ENCODE assay signal across 18 cellular contexts in the genomic region with DNA sequence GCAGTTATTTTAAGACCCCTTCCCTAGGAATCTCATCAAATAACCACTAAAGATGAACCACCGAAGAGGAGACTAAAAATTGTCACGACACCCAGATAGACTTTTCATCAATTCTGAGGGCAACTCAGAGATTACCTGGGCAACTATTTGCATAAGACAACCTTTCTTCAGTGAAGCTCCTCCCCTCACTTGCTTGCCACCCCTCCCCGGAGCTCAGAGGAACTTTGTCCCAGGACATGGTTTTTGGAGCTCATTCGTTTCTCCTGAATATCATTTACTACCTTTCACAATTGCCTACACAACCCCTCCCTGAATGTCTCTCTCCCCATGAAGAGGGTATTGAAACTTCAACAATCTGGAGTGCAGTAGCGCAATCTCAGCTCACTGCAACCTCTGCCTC. TPM values are rescaled to one million over a fixed set of nuclear protein-coding genes. Genes with fewer than 3 reads are reported as not detected.
DNase-seq lines count a peak whose midpoint lies in the region; ATAC-seq, FAIRE-seq and TF ChIP-seq lines count a peak whose summit lies in the region.
"Had no signal": no experiment of that assay in that cellular context is flagged by ENCODE, and none has a peak within 500 bp of the region (broad histone marks: within the 10 kb centered on the region; RNA-seq: fewer than 3 reads in every experiment).

No MANE protein-coding gene starts in this region.

- FAIRE-seq in small intestine (lab: Jason Lieb, UNC): no peak
- FAIRE-seq: A204.1, D721Med, G401.6, GM12891, HTR-8/SVneo had no signal

- DNase-seq in H7 (peak; percentile 60), endodermal cell (peak; percentile 56), left colon (no peak), small intestine (peak; percentile 54), D341Med (ENCODE audit: low spot score) (no peak)
- no peak for DNase-seq in effector CD4-positive, alpha-beta T cell
- DNase-seq in activated naive CD8-positive, alpha-beta T cell treated with anti-CD3 and anti-CD28 coated beads, Interleukin-2, amount 50 U/mL, for 24 hours: no peak
- DNase-seq: C1 segment of cervical spinal cord; CD4-positive, alpha-beta memory T cell; DMS153; EL had no signal

- H3K4me3 Mint-ChIP-seq in endodermal cell: no peak overlapping the region
- no peak overlapping the region for H3K4me3 Mint-ChIP-seq in activated naive CD8-positive, alpha-beta T cell treated with anti-CD3 and anti-CD28 coated beads, Interleukin-2, amount 50 U/mL, for 24 hours
- H3K4me3 Mint-ChIP-seq: B cell; CD4-positive, alpha-beta memory T cell had no signal

- H3K9ac ChIP-seq in endodermal cell (ENCODE audit: extremely low read depth, low read length, poor library complexity, severe bottlenecking): no peak overlapping the region

- no peak overlapping the region for H3K27ac Mint-ChIP-seq in endodermal cell
- no peak overlapping the region for H3K27ac Mint-ChIP-seq in activated naive CD8-positive, alpha-beta T cell treated with anti-CD3 and anti-CD28 coated beads, Interleukin-2, amount 50 U/mL, for 24 hours

- H3K36me3 Mint-ChIP-seq in endodermal cell (ENCODE audit: low read depth): peaks cover 12% of the 10 kb centered on the region
- H3K36me3 Mint-ChIP-seq in activated naive CD8-positive, alpha-beta T cell treated with anti-CD3 and anti-CD28 coated beads, Interleukin-2, amount 50 U/mL, for 24 hours (ENCODE audit: low read depth): peaks cover 14% of the 10 kb centered on the region

- 84 to 88% methylated on average over 5 of the region's 5 CpGs for WGBS in endodermal cell (ENCODE audit: insufficient coverage in 1 of 2, insufficient read length in 1 of 2), 2 experiments
- 39 to 72% (median 58%) methylated on average over 5 of the region's 5 CpGs for WGBS in small intestine, 3 donors

- H3K27me3 Mint-ChIP-seq in endodermal cell (ENCODE audit: insufficient read depth): no peaks in the 10 kb centered on the region
- no peaks in the 10 kb centered on the region for H3K27me3 Mint-ChIP-seq in activated naive CD8-positive, alpha-beta T cell treated with anti-CD3 and anti-CD28 coated beads, Interleukin-2, amount 50 U/mL, for 24 hours
- H3K27me3 Mint-ChIP-seq: B cell; CD4-positive, alpha-beta memory T cell had no signal

- no peak overlapping the region for H3K27ac ChIP-seq in endodermal cell (ENCODE audit: low read depth, low read length)
- no peak overlapping the region for H3K27ac ChIP-seq in small intestine (ENCODE audit: low read depth in 1 of 2, low read length in 1 of 2)

- H3K36me3 ChIP-seq in H7 (replicated peaks; ENCODE audit: control insufficient read depth, insufficient read depth, low read length) (no peaks in the 10 kb centered on the region), endodermal cell (ENCODE audit: control insufficient read depth, insufficient read depth, low read length) (peaks cover 4% of the 10 kb centered on the region), small intestine (ENCODE audit: control insufficient read depth in 2 of 2, insufficient read depth in 2 of 2, low read length in 2 of 2) (no peaks in the 10 kb centered on the region)

- peaks cover 7% of the 10 kb centered on the region for H3K9me3 Mint-ChIP-seq in endodermal cell
- H3K9me3 Mint-ChIP-seq in activated naive CD8-positive, alpha-beta T cell treated with anti-CD3 and anti-CD28 coated beads, Interleukin-2, amount 50 U/mL, for 24 hours: peaks cover 6% of the 10 kb centered on the region

- ATAC-seq in left colon: peak; percentile 37
- no peak for ATAC-seq in activated naive CD8-positive, alpha-beta T cell treated with anti-CD3 and anti-CD28 coated beads, Interleukin-2, amount 50 U/mL, for 24 hours
- ATAC-seq: HCT116 had no signal

- H3K4me1 ChIP-seq in endodermal cell (ENCODE audit: control insufficient read depth, insufficient read depth, low read length) (no peaks in the 10 kb centered on the region), small intestine (ENCODE audit: control insufficient read depth in 2 of 2, insufficient read depth in 1 of 2, low read depth in 1 of 2, low read length in 1 of 2) (peaks cover 0 to 4% of the 10 kb centered on the region in 2 donors)

- intact Hi-C loops in left colon (cut with DNase I, micrococcal nuclease): no loop called here

- no peaks in the 10 kb centered on the region for H3K27me3 ChIP-seq in H7 (ENCODE audit: control insufficient read depth, insufficient read depth, low read length)
- H3K27me3 ChIP-seq in endodermal cell (ENCODE audit: control insufficient read depth, insufficient read depth, low read length, poor library complexity, severe bottlenecking): no peaks in the 10 kb centered on the region
- H3K27me3 ChIP-seq in small intestine (ENCODE audit: control insufficient read depth in 2 of 2, insufficient read depth in 2 of 2, low read length in 2 of 2): no peaks in the 10 kb centered on the region

- H3K4me1 Mint-ChIP-seq in endodermal cell: peaks cover 10% of the 10 kb centered on the region
- H3K4me1 Mint-ChIP-seq in activated naive CD8-positive, alpha-beta T cell treated with anti-CD3 and anti-CD28 coated beads, Interleukin-2, amount 50 U/mL, for 24 hours: peaks cover 21% of the 10 kb centered on the region

- TF ChIP-seq CTCF in endodermal cell (conservative IDR thresholded peaks at IDR 0.05): no peak

- H3K9me3 ChIP-seq in endodermal cell (ENCODE audit: control insufficient read depth, low read length) (no peaks in the 10 kb centered on the region), small intestine (ENCODE audit: control insufficient read depth, low read depth) (no peaks in the 10 kb centered on the region)

- H3K4me3 ChIP-seq in H7 (ENCODE audit: insufficient read depth, low read depth, low read length): no peak overlapping the region
- no peak overlapping the region for H3K4me3 ChIP-seq in endodermal cell (ENCODE audit: low read length)
- H3K4me3 ChIP-seq in small intestine (ENCODE audit: low read depth in 1 of 2, low read length in 2 of 2): no peak overlapping the region

RNA-seq across cellular contexts. Expression of a gene that starts 3.9 kb away (rescaled TPM):
- total RNA-seq in H7 (2014; rRNA removed; shearing (Covaris generic)): 1.0 and 5.2 TPM in 2 replicates
- total RNA-seq in endodermal cell (1 to 10 TPM; 5.0 to 8.7 TPM), left colon (1 to 10 TPM; 2.3 to 2.9 TPM)
- 0.75 TPM for polyA plus RNA-seq in endodermal cell (2013, experiment 1 of 2)
- 0.29 TPM for polyA plus RNA-seq in endodermal cell (2013, experiment 2 of 2)
- 1 to 10 TPM in 2 of 3 donors, under 1 TPM in 1; 0.81 to 2.7 (median 1.0) TPM for polyA plus RNA-seq in small intestine

RNA-seq across cellular contexts. Expression of a gene that starts 55.9 kb away (rescaled TPM):
- total RNA-seq in H7 (2014; rRNA removed; shearing (Covaris generic)): 33.2 and 65.7 TPM in 2 replicates
- total RNA-seq in endodermal cell (100 to 1,000 TPM; 118 to 141 TPM), left colon (10 to 100 TPM; 59.5 to 62.6 TPM)
- polyA plus RNA-seq in endodermal cell (2013, experiment 1 of 2): 123 TPM
- polyA plus RNA-seq in endodermal cell (2013, experiment 2 of 2): 117 TPM
- 10 to 100 TPM; 18.1 to 35.1 (median 22.6) TPM for polyA plus RNA-seq in small intestine

Comparison
In these comparisons a context has a peak if more than half of its experiments do, and no peak if none do; other contexts are left out.
1. DNase-seq: peak in H7 (single experiment), endodermal cell (single experiment) and small intestine (single experiment); none in left colon (0 of 2), effector CD4-positive, alpha-beta T cell (single experiment), activated naive CD8-positive, alpha-beta T cell treated with anti-CD3 and anti-CD28 coated beads, Interleukin-2, amount 50 U/mL, for 24 hours (single experiment) and D341Med (single experiment).